ENCODE assay signal across 8 cellular contexts in genomic region chr3:111667621-111668239, GRCh38. TPM values are rescaled to one million over a fixed set of nuclear protein-coding genes. Genes with fewer than 3 reads are reported as not detected.
DNase-seq lines count a peak whose midpoint lies in the region; ATAC-seq, FAIRE-seq and TF ChIP-seq lines count a peak whose summit lies in the region.

No MANE protein-coding gene starts in this region.

- H3K4me3 ChIP-seq in DND-41 (ENCODE audit: low read depth in 1 of 2, low read length in 2 of 2) (0 out of 4 replicates have a peak overlapping the region, but pooled peaks of 1 of the 2 experiments have one; percentile 23), fibroblast of villous mesenchyme (ENCODE audit: low read depth, low read length) (no peak overlapping the region)

- H3K36me3 ChIP-seq in DND-41 (ENCODE audit: insufficient read depth, low read length), result peaks cover 25% of the 10 kb centered on the region

- H3K9ac ChIP-seq in DND-41 (ENCODE audit: low read depth, low read length), result peak overlapping the region; percentile 37

- no peaks in the 10 kb centered on the region for H3K79me2 ChIP-seq in DND-41 (ENCODE audit: insufficient read depth, low read length)

- no peaks in the 10 kb centered on the region for H4K20me1 ChIP-seq in DND-41 (ENCODE audit: insufficient read depth, low read length)

- H3K27ac ChIP-seq in DND-41 (ENCODE audit: low read length), result peak overlapping the region; percentile 90

- DNase-seq in DND-41 (peak; percentile 88), KBM-7 (peak; percentile 96), fibroblast of villous mesenchyme (ENCODE audit: low read depth) (peak; percentile 69), NCI-H2081 treated with DMSO at 0.1 percent for 48 hours (lab: John Stamatoyannopoulos, UW) (no peak), D721Med (ENCODE audit: insufficient read length, low spot score) (no peak)
- DNase-seq in activated CD8-positive, alpha-beta memory T cell treated with anti-CD3 and anti-CD28 coated beads for 4 hours (ENCODE audit: low read depth in 2 of 2), result peak; percentile 44 to 68
- DNase-seq in stimulated activated CD4-positive, alpha-beta T cell treated with anti-CD3 and anti-CD28 coated beads, Interleukin-4, amount 100 ng/mL, for 48 hours (ENCODE audit: low read depth in 2 of 2), result peak; percentile 30 to 50

- no peak for FAIRE-seq in D721Med (lab: Jason Lieb, UNC)

- peaks cover 32% of the 10 kb centered on the region for H3K4me1 ChIP-seq in DND-41 (ENCODE audit: insufficient read depth, low read length)

- peak; percentile 96 for ATAC-seq in DND-41 (ENCODE audit: insufficient read depth, low read depth)
- ATAC-seq in GM21528 (IDR thresholded peaks at IDR 0.05; ENCODE audit: low FRiP score, unreplicated experiment), result peak; percentile 97

- TF ChIP-seq CTCF in DND-41 (IDR thresholded peaks at IDR 0.05; ENCODE audit: borderline replicate concordance, extremely low read depth, low read length, poor library complexity, severe bottlenecking), result no peak
- no peak for TF ChIP-seq CTCF in fibroblast of villous mesenchyme (IDR thresholded peaks at IDR 0.05; ENCODE audit: insufficient read depth, low read depth, low read length)
- TF ChIP-seq CTCF in D721Med (IDR thresholded peaks at IDR 0.05; ENCODE audit: insufficient read depth, missing control alignments), result no peak

- in situ Hi-C loops in KBM-7 (cut with MboI; ENCODE audit: low pct_unique_long_range_greater_than_20kb, low sequenced_read_pairs), result no loop called here

- H2AFZ ChIP-seq in DND-41 (ENCODE audit: low read depth, low read length), result peak overlapping the region; percentile 70

- peaks cover 2% of the 10 kb centered on the region for H3K9me3 ChIP-seq in DND-41 (ENCODE audit: insufficient read depth, low read length, severe bottlenecking)

- H3K4me2 ChIP-seq in DND-41 (ENCODE audit: insufficient read depth, low read length), result peak overlapping the region; percentile 48

- no peaks in the 10 kb centered on the region for H3K27me3 ChIP-seq in DND-41 (ENCODE audit: insufficient read depth, low read length, poor library complexity)

RNA-seq across cellular contexts. Expression of gene PLCXD2, which starts 6.7 kb away (rescaled TPM):
- 0.97 and 1.7 TPM in 2 replicates for total RNA-seq in fibroblast of villous mesenchyme

Comparison
In these comparisons a context has a peak if more than half of its experiments do, and no peak if none do; other contexts are left out.
1. DNase-seq: peak in DND-41 (single experiment), KBM-7 (single experiment), activated CD8-positive, alpha-beta memory T cell treated with anti-CD3 and anti-CD28 coated beads for 4 hours (2 of 2), fibroblast of villous mesenchyme (single experiment) and stimulated activated CD4-positive, alpha-beta T cell treated with anti-CD3 and anti-CD28 coated beads, Interleukin-4, amount 100 ng/mL, for 48 hours (2 of 2); none in NCI-H2081 treated with DMSO at 0.1 percent for 48 hours (single experiment) and D721Med (single experiment).